In genomic region chr20:40676466-40676865, GRCh38 we compare ENCODE assay signal across 22 cellular contexts. TPM values are rescaled to one million over a fixed set of nuclear protein-coding genes. Genes with fewer than 3 reads are reported as not detected.
DNase-seq lines count a peak whose midpoint lies in the region; TF ChIP-seq lines count a peak whose summit lies in the region.
"Had no signal": no experiment of that assay in that cellular context is flagged by ENCODE, and none has a peak within 500 bp of the region (broad histone marks: within the 10 kb centered on the region; RNA-seq: fewer than 3 reads in every experiment).

No MANE protein-coding gene starts in this region.

- H3K4me1 ChIP-seq in thyroid gland (peaks cover 61 to 82% of the 10 kb centered on the region in 2 donors), ascending aorta (no peaks in the 10 kb centered on the region)
- H3K4me1 ChIP-seq: Caco-2 had no signal

- DNase-seq in NOMO-1 treated with DMSO at 0.1 percent for 48 hours (lab: John Stamatoyannopoulos, UW; ENCODE audit: unreplicated experiment) (peak; percentile 11), NOMO-1 treated with dmso at 0.1 percent for 144 hours (lab: John Stamatoyannopoulos, UW; ENCODE audit: unreplicated experiment) (no peak), medulla oblongata (ENCODE audit: extremely low spot score) (peak; percentile 38), thyroid gland (peak; percentile 33 to 36), T1000 (lab: John Stamatoyannopoulos, UW) (no peak), ascending aorta (ENCODE audit: low spot score in 2 of 2) (no peak)
- DNase-seq in activated CD4-positive, alpha-beta memory T cell treated with anti-CD3 and anti-CD28 coated beads for 36 hours: no peak
- DNase-seq: activated CD4-positive, alpha-beta T cell treated with anti-CD3 and anti-CD28 coated beads, Interleukin-2, amount 10 ng/mL, durations not matched to agents 24 days and 14 days; activated naive CD4-positive, alpha-beta T cell treated with Interleukin-2 at 50 U/mL for 16 hours; activated T-cell treated with anti-CD3 and anti-CD28 coated beads, Interleukin-2, amount 50 U/mL, for 72 hours; amniotic stem cell; Caco-2; NCI-H187; NCI-H226; stimulated activated CD4-positive, alpha-beta T cell treated with anti-CD3 and anti-CD28 coated beads, Interleukin-1b, Interleukin-23, amount 100 ng/mL, for 48 hours; T-helper 2 cell had no signal

- peaks cover 18% of the 10 kb centered on the region for H3K27me3 Mint-ChIP-seq in activated CD4-positive, alpha-beta memory T cell treated with anti-CD3 and anti-CD28 coated beads for 36 hours

- no peaks in the 10 kb centered on the region for H3K9me3 ChIP-seq in thyroid gland
- H3K9me3 ChIP-seq in ascending aorta: no peaks in the 10 kb centered on the region
- H3K9me3 ChIP-seq: Caco-2 had no signal

- H3K9me3 Mint-ChIP-seq in activated CD4-positive, alpha-beta memory T cell treated with anti-CD3 and anti-CD28 coated beads for 36 hours: no peaks in the 10 kb centered on the region
- H3K9me3 Mint-ChIP-seq: activated CD4-positive, alpha-beta T cell treated with anti-CD3 and anti-CD28 coated beads, Interleukin-2, amount 10 ng/mL, durations not matched to agents 24 days and 14 days; activated T-cell treated with anti-CD3 and anti-CD28 coated beads, Interleukin-2, amount 50 U/mL, for 72 hours had no signal

- H3K4me1 Mint-ChIP-seq in activated CD4-positive, alpha-beta memory T cell treated with anti-CD3 and anti-CD28 coated beads for 36 hours (ENCODE audit: low read depth): no peaks in the 10 kb centered on the region
- H3K4me1 Mint-ChIP-seq: activated CD4-positive, alpha-beta T cell treated with anti-CD3 and anti-CD28 coated beads, Interleukin-2, amount 10 ng/mL, durations not matched to agents 24 days and 14 days had no signal

- CTCF ChIA-PET in activated CD4-positive, alpha-beta memory T cell treated with anti-CD3 and anti-CD28 coated beads for 36 hours (lab: Charles Lee): interaction anchor here (0.6 kb wide), 1 partner anchor 1484 kb away, joined by 3 read pairs; no protein-coding TSS in a partner anchor

- TF ChIP-seq POLR2A in thyroid gland (IDR thresholded peaks at IDR 0.05): peak in 1 of 2 donors; percentile 72

- TF ChIP-seq CTCF in thyroid gland (IDR thresholded peaks at IDR 0.05) (no peak), ascending aorta (IDR thresholded peaks at IDR 0.05) (no peak)

- WGBS in thyroid gland, 2 donors: 6 to 16% methylated on average over 4 of the region's 4 CpGs

- H3K36me3 Mint-ChIP-seq in activated CD4-positive, alpha-beta memory T cell treated with anti-CD3 and anti-CD28 coated beads for 36 hours: no peaks in the 10 kb centered on the region

- peak overlapping the region; percentile 5 for H3K27ac ChIP-seq in angular gyrus (ENCODE audit: low read depth, low read length)
- peak overlapping the region; percentile 84 to 92 (median 89) for H3K27ac ChIP-seq in thyroid gland
- no peak overlapping the region for H3K27ac ChIP-seq in ascending aorta
- H3K27ac ChIP-seq: cardiac muscle cell, KMS-11, SK-N-MC had no signal

- intact Hi-C loops in thyroid gland (cut with DNase I) (no loop called here), ascending aorta (cut with DNase I) (no loop called here)
- intact Hi-C loops in activated CD4-positive, alpha-beta memory T cell treated with anti-CD3 and anti-CD28 coated beads for 36 hours (cut with micrococcal nuclease): no loop called here

- H3K4me3 Mint-ChIP-seq in activated CD4-positive, alpha-beta memory T cell treated with anti-CD3 and anti-CD28 coated beads for 36 hours: no peak overlapping the region
- H3K4me3 Mint-ChIP-seq: activated CD4-positive, alpha-beta T cell treated with anti-CD3 and anti-CD28 coated beads, Interleukin-2, amount 10 ng/mL, durations not matched to agents 24 days and 14 days; activated T-cell treated with anti-CD3 and anti-CD28 coated beads, Interleukin-2, amount 50 U/mL, for 72 hours had no signal

- no peaks in the 10 kb centered on the region for H3K36me3 ChIP-seq in thyroid gland
- H3K36me3 ChIP-seq in ascending aorta: no peaks in the 10 kb centered on the region
- H3K36me3 ChIP-seq: cardiac muscle cell had no signal

- H3K27me3 ChIP-seq in thyroid gland (no peaks in the 10 kb centered on the region), ascending aorta (no peaks in the 10 kb centered on the region)

- POLR2A ChIA-PET in activated CD4-positive, alpha-beta memory T cell treated with anti-CD3 and anti-CD28 coated beads for 36 hours (lab: Charles Lee): no interaction called here

- no peak overlapping the region for H3K4me3 ChIP-seq in thyroid gland (replicated peaks in 1 of 3)
- H3K4me3 ChIP-seq in ascending aorta: peak overlapping the region in 1 of 2 donors; percentile 32
- H3K4me3 ChIP-seq: cardiac muscle cell, GM12878, lung, SK-N-MC had no signal

- no peak overlapping the region for H3K27ac Mint-ChIP-seq in activated CD4-positive, alpha-beta memory T cell treated with anti-CD3 and anti-CD28 coated beads for 36 hours
- H3K27ac Mint-ChIP-seq: activated CD4-positive, alpha-beta T cell treated with anti-CD3 and anti-CD28 coated beads, Interleukin-2, amount 10 ng/mL, durations not matched to agents 24 days and 14 days; activated T-cell treated with anti-CD3 and anti-CD28 coated beads, Interleukin-2, amount 50 U/mL, for 72 hours had no signal

RNA-seq across cellular contexts. Expression of gene MAFB, which starts 12.6 kb away (rescaled TPM):
- total RNA-seq in thyroid gland: 10 to 100 TPM; 34.4 to 46.1 (median 43.5) TPM
- total RNA-seq in activated CD4-positive, alpha-beta memory T cell treated with anti-CD3 and anti-CD28 coated beads for 36 hours: not detected
- total RNA-seq in ascending aorta: 84.6 TPM
- total RNA-seq: GM12878 had no signal

Comparison
In these comparisons a context has a peak if more than half of its experiments do, and no peak if none do; other contexts are left out.
1. DNase-seq: peak in NOMO-1 treated with DMSO at 0.1 percent for 48 hours (single experiment), medulla oblongata (single experiment) and thyroid gland (2 of 2); none in NOMO-1 treated with dmso at 0.1 percent for 144 hours (single experiment), activated CD4-positive, alpha-beta memory T cell treated with anti-CD3 and anti-CD28 coated beads for 36 hours (single experiment), T1000 (single experiment) and ascending aorta (0 of 2).
2. H3K27ac ChIP-seq: peak in angular gyrus (single experiment) and thyroid gland (3 of 3); none in ascending aorta (0 of 2).
3. RNA of gene MAFB, which starts 12.6 kb away (total RNA-seq): 84.6 TPM in ascending aorta (single experiment) and 34.4 to 46.1 TPM in thyroid gland; not detected in activated CD4-positive, alpha-beta memory T cell treated with anti-CD3 and anti-CD28 coated beads for 36 hours; every median in the first group is over 10 times any median in the second.